16 cellular contexts compared by ENCODE assay signal in the genomic region with DNA sequence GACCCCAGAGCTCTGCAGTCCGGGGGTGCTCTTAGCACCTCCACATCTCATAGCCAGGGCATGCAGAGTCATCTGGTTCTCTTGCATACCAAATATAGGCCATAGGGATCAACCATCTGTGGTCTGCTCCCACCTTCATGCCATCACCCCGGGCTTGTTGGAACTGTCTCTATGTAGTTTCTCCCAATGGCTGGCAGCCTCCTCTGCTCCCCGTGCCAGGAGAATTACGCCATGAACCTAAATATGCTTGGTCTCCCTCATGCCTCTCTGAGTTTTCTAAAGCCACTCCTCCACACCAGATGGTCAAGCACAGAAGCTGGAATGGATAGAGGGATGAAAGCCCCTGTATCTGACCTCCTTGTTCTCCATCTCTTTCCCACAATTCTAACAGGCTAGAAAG.
DNase-seq lines count a peak whose midpoint lies in the region; ATAC-seq, FAIRE-seq and TF ChIP-seq lines count a peak whose summit lies in the region.
"Had no signal": no experiment of that assay in that cellular context is flagged by ENCODE, and none has a peak within 500 bp of the region (broad histone marks: within the 10 kb centered on the region; RNA-seq: fewer than 3 reads in every experiment).

No MANE protein-coding gene starts in this region.

- TF ChIP-seq EP300 in H1 (IDR thresholded peaks at IDR 0.05; ENCODE audit: borderline replicate concordance in 1 of 2, low read depth in 2 of 2, low read length in 2 of 2): no peak
- TF ChIP-seq EP300 in upper lobe of left lung (IDR thresholded peaks at IDR 0.05): no peak

- CTCF ChIA-PET in H1 (lab: Charles Lee; ENCODE audit: partially characterized antibody): no interaction called here

- no peaks in the 10 kb centered on the region for H3K79me1 ChIP-seq in H1 (ENCODE audit: low read depth, low read length)

- no peak overlapping the region for H2BK20ac ChIP-seq in H1 (ENCODE audit: low read length)

- no peak overlapping the region for H4K5ac ChIP-seq in H1 (ENCODE audit: insufficient read length, low read depth, low read length)

- H3K4me3 ChIP-seq in MG63 (no peak overlapping the region), adipocyte (ENCODE audit: low read length) (no peak overlapping the region), H1 (ENCODE audit: extremely low read depth in 1 of 4, insufficient read depth in 2 of 4, low read depth in 3 of 4, low read length in 4 of 4) (no peak overlapping the region), osteoblast (ENCODE audit: insufficient read depth, low read length) (no peak overlapping the region), upper lobe of left lung (no peak overlapping the region)
- H3K4me3 ChIP-seq: BLaER1 treated with 17β-estradiol and CSF1 and Interleukin-3, amounts not matched to agents 10 nM and 100 nM had no signal

- H3K9me3 ChIP-seq in MG63: no peaks in the 10 kb centered on the region
- no peaks in the 10 kb centered on the region for H3K9me3 ChIP-seq in adipocyte (ENCODE audit: control insufficient read depth, low read length)
- H3K9me3 ChIP-seq in H1 (ENCODE audit: insufficient read depth in 2 of 2, low read depth in 1 of 2, low read length in 1 of 2): no peaks in the 10 kb centered on the region
- H3K9me3 ChIP-seq in osteoblast (ENCODE audit: low read depth, low read length): no peaks in the 10 kb centered on the region
- no peaks in the 10 kb centered on the region for H3K9me3 ChIP-seq in upper lobe of left lung
- H3K9me3 ChIP-seq: BLaER1 treated with 17β-estradiol and CSF1 and Interleukin-3, amounts not matched to agents 10 nM and 100 nM had no signal

- H3K4ac ChIP-seq in H1 (replicated peaks; ENCODE audit: insufficient read length, low read depth, low read length): no peak overlapping the region

- H2BK120ac ChIP-seq in H1 (replicated peaks; ENCODE audit: low read depth, low read length): no peak overlapping the region

- peak; percentile 2 for DNase-seq in MG63
- DNase-seq in adipocyte (ENCODE audit: low read depth): no peak
- no peak for DNase-seq in H1 (ENCODE audit: low read depth in 1 of 2, low spot score in 2 of 2)
- peak; percentile 11 for DNase-seq in osteoblast (ENCODE audit: insufficient read length, low spot score, missing footprints)
- DNase-seq in EL: no peak
- no peak for DNase-seq in upper lobe of left lung
- DNase-seq: ACHN; Calu3; CD4-positive, alpha-beta T cell; DMS 273 treated with DMSO at 0.1 percent for 48 hours had no signal

- H3K23ac ChIP-seq in H1 (ENCODE audit: insufficient read length): no peak overlapping the region

- H4K8ac ChIP-seq in H1 (ENCODE audit: extremely low read depth, insufficient read depth, low read length): no peak overlapping the region

- H2BK5ac ChIP-seq in H1 (ENCODE audit: low read depth, low read length): no peak overlapping the region

- H3K27ac ChIP-seq in H1 (ENCODE audit: low read depth, low read length): no peak overlapping the region
- H3K27ac ChIP-seq in osteoblast (ENCODE audit: low read depth, low read length): no peak overlapping the region
- no peak overlapping the region for H3K27ac ChIP-seq in upper lobe of left lung
- H3K27ac ChIP-seq: BLaER1 treated with 17β-estradiol and CSF1 and Interleukin-3, amounts not matched to agents 10 nM and 100 nM had no signal

- no peak for TF ChIP-seq RAD21 in H1 (IDR thresholded peaks at IDR 0.05 in 1 of 2, conservative IDR thresholded peaks at IDR 0.05 in 1 of 2; ENCODE audit: low read depth in 2 of 2, low read length in 2 of 2)

- no peak for FAIRE-seq in H1 (lab: Jason Lieb, UNC)
- FAIRE-seq: G401.6, GM12891 had no signal

- no peak for ATAC-seq in GM19395 (IDR thresholded peaks at IDR 0.05; ENCODE audit: unreplicated experiment)
- no peak for ATAC-seq in GM21619 (IDR thresholded peaks at IDR 0.05; ENCODE audit: unreplicated experiment)
- no peak for ATAC-seq in upper lobe of left lung (ENCODE audit: low FRiP score in 2 of 2)
- ATAC-seq: HCT116 had no signal

- TF ChIP-seq POLR2A in H1 (IDR thresholded peaks at IDR 0.05; ENCODE audit: control extremely low read depth in 1 of 2, low read depth in 2 of 2, low read length in 2 of 2): no peak
- TF ChIP-seq POLR2A in upper lobe of left lung (IDR thresholded peaks at IDR 0.05): no peak

- H3K23me2 ChIP-seq in H1 (ENCODE audit: low read depth, low read length): no peaks in the 10 kb centered on the region

- H4K91ac ChIP-seq in H1 (replicated peaks; ENCODE audit: insufficient read length, low read length): no peak overlapping the region

- WGBS in H1 (ENCODE audit: extremely low coverage in 1 of 2, insufficient coverage in 1 of 2, insufficient read length in 1 of 2, insufficient replicate concordance in 2 of 2, low coverage in 1 of 2, low lambda C conversion rate in 2 of 2, missing lambda C conversion rate in 1 of 2), 2 experiments: 94% methylated on average over 4 of the region's 4 CpGs; no CpG with 5 or more reads in 1 of the 2 experiments
- 89 to 95% methylated on average over 4 of the region's 4 CpGs for WGBS in upper lobe of left lung, 2 donors

- peaks cover 14% of the 10 kb centered on the region for H3K4me1 ChIP-seq in adipocyte (ENCODE audit: control insufficient read depth, insufficient read depth, low read length)
- no peaks in the 10 kb centered on the region for H3K4me1 ChIP-seq in H1 (replicated peaks in 1 of 4; ENCODE audit: control insufficient read depth in 3 of 4, insufficient read depth in 4 of 4, low read length in 3 of 4)
- no peaks in the 10 kb centered on the region for H3K4me1 ChIP-seq in osteoblast (ENCODE audit: insufficient read depth, low read length)
- H3K4me1 ChIP-seq in upper lobe of left lung: no peaks in the 10 kb centered on the region
- H3K4me1 ChIP-seq: BLaER1 treated with 17β-estradiol and CSF1 and Interleukin-3, amounts not matched to agents 10 nM and 100 nM had no signal

- POLR2A ChIA-PET in H1 (lab: Charles Lee; ENCODE audit: partially characterized antibody): no interaction called here

- H3K18ac ChIP-seq in H1 (ENCODE audit: extremely low read depth, low read length): no peak overlapping the region

- no peak overlapping the region for H3K14ac ChIP-seq in H1 (ENCODE audit: insufficient read length)

- H3K56ac ChIP-seq in H1 (replicated peaks; ENCODE audit: insufficient read length, low read depth, low read length): no peak overlapping the region

- no peak overlapping the region for H3K4me2 ChIP-seq in H1 (ENCODE audit: insufficient read depth in 1 of 2, low read depth in 2 of 2, low read length in 2 of 2)
- no peak overlapping the region for H3K4me2 ChIP-seq in osteoblast (ENCODE audit: insufficient read depth, low read length)
- H3K4me2 ChIP-seq: BLaER1 treated with 17β-estradiol and CSF1 and Interleukin-3, amounts not matched to agents 10 nM and 100 nM had no signal

- peak overlapping the region; percentile 32 for H3K9ac ChIP-seq in adipocyte (ENCODE audit: low read length)
- H3K9ac ChIP-seq in H1 (replicated peaks in 1 of 4; ENCODE audit: extremely low read depth in 1 of 4, low read depth in 3 of 4, low read length in 3 of 4): no peak overlapping the region
- H3K9ac ChIP-seq: BLaER1 treated with 17β-estradiol and CSF1 and Interleukin-3, amounts not matched to agents 10 nM and 100 nM had no signal

- no peak overlapping the region for H2BK15ac ChIP-seq in H1 (ENCODE audit: low read length)

- no peaks in the 10 kb centered on the region for H3K27me3 ChIP-seq in MG63
- no peaks in the 10 kb centered on the region for H3K27me3 ChIP-seq in adipocyte (replicated peaks; ENCODE audit: control insufficient read depth, insufficient read depth, low read length)
- no peaks in the 10 kb centered on the region for H3K27me3 ChIP-seq in H1 (replicated peaks in 1 of 4; ENCODE audit: control insufficient read depth in 3 of 4, extremely low read depth in 1 of 4, insufficient read depth in 3 of 4, low read length in 3 of 4)
- H3K27me3 ChIP-seq in osteoblast (ENCODE audit: insufficient read depth, low read length): no peaks in the 10 kb centered on the region
- no peaks in the 10 kb centered on the region for H3K27me3 ChIP-seq in upper lobe of left lung
- H3K27me3 ChIP-seq: BLaER1 treated with 17β-estradiol and CSF1 and Interleukin-3, amounts not matched to agents 10 nM and 100 nM had no signal

- TF ChIP-seq CTCF in H1 (IDR thresholded peaks at IDR 0.05; ENCODE audit: control extremely low read depth in 1 of 3, insufficient read depth in 1 of 3, low read depth in 1 of 3, low read length in 3 of 3) (no peak), osteoblast (IDR thresholded peaks at IDR 0.05; ENCODE audit: extremely low read depth, low read depth, low read length) (no peak), upper lobe of left lung (IDR thresholded peaks at IDR 0.05) (no peak)

- H3K36me3 ChIP-seq in MG63 (no peaks in the 10 kb centered on the region), adipocyte (ENCODE audit: control insufficient read depth, insufficient read depth, low read length, severe bottlenecking) (no peaks in the 10 kb centered on the region), H1 (ENCODE audit: control insufficient read depth in 2 of 4, insufficient read depth in 4 of 4, low read length in 3 of 4) (no peaks in the 10 kb centered on the region), osteoblast (ENCODE audit: insufficient read depth, low read length) (no peaks in the 10 kb centered on the region), upper lobe of left lung (no peaks in the 10 kb centered on the region)
- H3K36me3 ChIP-seq: BLaER1 treated with 17β-estradiol and CSF1 and Interleukin-3, amounts not matched to agents 10 nM and 100 nM had no signal

- H2AFZ ChIP-seq in H1 (ENCODE audit: low read length) (0 out of 2 replicates have a peak overlapping the region, but pooled peaks have one; percentile 62), osteoblast (ENCODE audit: low read length) (no peak overlapping the region)

- H4K20me1 ChIP-seq in H1 (replicated peaks in 1 of 2; ENCODE audit: control insufficient read depth in 1 of 2, insufficient read depth in 2 of 2, low read length in 2 of 2) (no peaks in the 10 kb centered on the region), osteoblast (ENCODE audit: insufficient read depth, low read length) (no peaks in the 10 kb centered on the region)
- H4K20me1 ChIP-seq: BLaER1 treated with 17β-estradiol and CSF1 and Interleukin-3, amounts not matched to agents 10 nM and 100 nM had no signal

- no peak overlapping the region for H2BK12ac ChIP-seq in H1 (ENCODE audit: low read depth, low read length)

- H2AK5ac ChIP-seq in H1 (ENCODE audit: low read depth, low read length): no peak overlapping the region

- H3K79me2 ChIP-seq in H1 (ENCODE audit: control insufficient read depth in 1 of 2, insufficient read depth in 2 of 2, low read length in 2 of 2): no peaks in the 10 kb centered on the region
- no peaks in the 10 kb centered on the region for H3K79me2 ChIP-seq in osteoblast (ENCODE audit: insufficient read depth, low read length)

TF ChIP-seq in H1, 55 proteins besides CTCF, POLR2A, EP300 and RAD21 (continues in another document):
- TF ChIP-seq SP4 (IDR thresholded peaks at IDR 0.05; ENCODE audit: low read length) (no peak), SIX5 (IDR thresholded peaks at IDR 0.05; ENCODE audit: low read depth, low read length) (no peak), RXRA (IDR thresholded peaks at IDR 0.05; ENCODE audit: insufficient read depth, low read depth, low read length) (no peak), SUZ12 (IDR thresholded peaks at IDR 0.05; ENCODE audit: low read length) (no peak), BACH1 (IDR thresholded peaks at IDR 0.05; ENCODE audit: low read length) (no peak), EGR1 (IDR thresholded peaks at IDR 0.05; ENCODE audit: borderline replicate concordance, low read depth, low read length) (no peak)

Comparison
In these comparisons a context has a peak if more than half of its experiments do, and no peak if none do; other contexts are left out.
1. DNase-seq: peak in MG63 (single experiment) and osteoblast (single experiment); none in adipocyte (single experiment), H1 (0 of 2), EL (single experiment) and upper lobe of left lung (0 of 2).